8 cellular contexts compared by ENCODE assay signal in genomic region chr3:94862703-94863102, GRCh38.
DNase-seq lines count a peak whose midpoint lies in the region; ATAC-seq lines count a peak whose summit lies in the region.
"Had no signal": no experiment of that assay in that cellular context is flagged by ENCODE, and none has a peak within 500 bp of the region (broad histone marks: within the 10 kb centered on the region; RNA-seq: fewer than 3 reads in every experiment).

No MANE protein-coding gene starts in this region.

- no peak overlapping the region for H3K27ac Mint-ChIP-seq in naive thymus-derived CD8-positive, alpha-beta T cell
- H3K27ac Mint-ChIP-seq: naive B cell had no signal

- H3K9me3 Mint-ChIP-seq in naive thymus-derived CD8-positive, alpha-beta T cell: peaks cover 0 to 72% (median 27%) of the 10 kb centered on the region in 9 donors

- POLR2A ChIA-PET in naive thymus-derived CD8-positive, alpha-beta T cell (lab: Charles Lee): no interaction called here

- H3K27me3 Mint-ChIP-seq in naive thymus-derived CD8-positive, alpha-beta T cell: no peaks in the 10 kb centered on the region
- H3K27me3 Mint-ChIP-seq: naive B cell had no signal

- H3K4me1 Mint-ChIP-seq in naive thymus-derived CD8-positive, alpha-beta T cell: no peaks in the 10 kb centered on the region
- H3K4me1 Mint-ChIP-seq: naive B cell had no signal

- DNase-seq in SHP77 (lab: John Stamatoyannopoulos, UW) (peak; percentile 32 to 34), kidney glomerular epithelial cell (lab: John Stamatoyannopoulos, UW) (peak; percentile 38), DMS153 (lab: John Stamatoyannopoulos, UW) (no peak)
- DNase-seq in naive thymus-derived CD8-positive, alpha-beta T cell: no peak
- DNase-seq: naive B cell had no signal

- H3K36me3 Mint-ChIP-seq in naive thymus-derived CD8-positive, alpha-beta T cell: peaks cover 0 to 20% (median 2%) of the 10 kb centered on the region in 3 donors

- peak; percentile 64 for ATAC-seq in GM18520 (IDR thresholded peaks at IDR 0.05; ENCODE audit: unreplicated experiment)
- peak; percentile 67 for ATAC-seq in HG03442 (IDR thresholded peaks at IDR 0.05; ENCODE audit: unreplicated experiment)
- ATAC-seq in naive thymus-derived CD8-positive, alpha-beta T cell: no peak
- ATAC-seq in GM19452 (IDR thresholded peaks at IDR 0.05; ENCODE audit: unreplicated experiment): no peak

- no peak overlapping the region for H3K4me3 Mint-ChIP-seq in naive thymus-derived CD8-positive, alpha-beta T cell
- H3K4me3 Mint-ChIP-seq: naive B cell had no signal

Comparison
In these comparisons a context has a peak if more than half of its experiments do, and no peak if none do; other contexts are left out.
1. ATAC-seq: peak in GM18520 (single experiment) and HG03442 (single experiment); none in naive thymus-derived CD8-positive, alpha-beta T cell (0 of 2) and GM19452 (single experiment).
2. DNase-seq: peak in SHP77 (2 of 2) and kidney glomerular epithelial cell (single experiment); none in DMS153 (single experiment) and naive thymus-derived CD8-positive, alpha-beta T cell (0 of 10).